ENCODE assay signal across 13 cellular contexts in the genomic region with DNA sequence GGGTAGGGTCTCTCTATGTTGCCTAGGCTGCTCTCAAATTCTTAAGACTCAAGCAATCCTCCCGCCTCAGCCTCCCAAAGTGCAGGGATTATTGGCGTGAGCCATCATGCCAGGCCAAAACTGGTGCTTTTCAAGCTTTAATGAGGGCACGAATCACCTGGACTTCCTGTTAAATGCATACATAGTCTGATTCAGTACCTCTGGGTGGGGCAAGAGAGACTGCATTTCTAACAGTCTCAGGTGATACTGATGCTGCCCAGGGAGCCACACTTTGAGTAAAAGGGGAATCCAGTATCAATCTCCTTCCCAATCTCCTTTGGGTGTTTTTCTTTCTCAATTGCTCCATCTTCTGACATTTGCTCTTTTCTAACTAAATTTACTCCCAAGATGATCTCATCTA.
DNase-seq lines count a peak whose midpoint lies in the region; ATAC-seq, FAIRE-seq and TF ChIP-seq lines count a peak whose summit lies in the region.
"Had no signal": no experiment of that assay in that cellular context is flagged by ENCODE, and none has a peak within 500 bp of the region (broad histone marks: within the 10 kb centered on the region; RNA-seq: fewer than 3 reads in every experiment).

No MANE protein-coding gene starts in this region.

- FAIRE-seq in HTR-8/SVneo (lab: Jason Lieb, UNC): peak; percentile 42
- FAIRE-seq in bronchial epithelial cell (lab: Jason Lieb, UNC): no peak

- no peak overlapping the region for H3K4me2 ChIP-seq in GM23338
- H3K4me2 ChIP-seq: PC-9 had no signal

- DNase-seq in GM23338 (ENCODE audit: low spot score): no peak
- no peak for DNase-seq in HTR-8/SVneo (ENCODE audit: insufficient read length, low spot score)
- DNase-seq in bronchial epithelial cell (ENCODE audit: low read depth): peak; percentile 48
- peak in 1 of 3 donors; percentile 31 for DNase-seq in mucosa of descending colon
- no peak for DNase-seq in mesenteric fat pad (ENCODE audit: low spot score)
- DNase-seq in activated CD4-positive, alpha-beta T cell treated with anti-CD3 and anti-CD28 coated beads, Interleukin-2, amount 50 U/mL, for 48 hours: no peak
- DNase-seq in OCI-M2 (lab: John Stamatoyannopoulos, UW; ENCODE audit: unreplicated experiment): no peak
- DNase-seq: CD8-positive, alpha-beta T cell; Karpas-422; NCI-H1930; NCI-H2171 treated with DMSO at 0.1 percent for 48 hours; NCI-H510A; PC-9 had no signal

- H3K27ac ChIP-seq in GM23338 (ENCODE audit: low read depth): no peak overlapping the region
- H3K27ac ChIP-seq: PC-9 had no signal

- peaks cover 2% of the 10 kb centered on the region for H3K27me3 Mint-ChIP-seq in GM23338 (ENCODE audit: insufficient read depth, low read depth, poor library complexity)

- ATAC-seq in GM23338 (peak; percentile 58), mucosa of descending colon (peak; percentile 90)
- ATAC-seq: CD8-positive, alpha-beta T cell had no signal

- H3K36me3 Mint-ChIP-seq in GM23338 (ENCODE audit: low read depth): no peaks in the 10 kb centered on the region
- H3K36me3 Mint-ChIP-seq: CD8-positive, alpha-beta T cell had no signal

- H3K4me3 Mint-ChIP-seq in GM23338: no peak overlapping the region
- H3K4me3 Mint-ChIP-seq: CD8-positive, alpha-beta T cell had no signal

- H3K27ac Mint-ChIP-seq in GM23338: peak overlapping the region; percentile 1; the same call in 1 of the 2 replicates
- H3K27ac Mint-ChIP-seq: CD8-positive, alpha-beta T cell had no signal

- H3F3A ChIP-seq in GM23338 (replicated peaks; ENCODE audit: low read depth): no peaks in the 10 kb centered on the region

- peaks cover 22% of the 10 kb centered on the region for H3K4me1 Mint-ChIP-seq in GM23338

- intact Hi-C loops in mucosa of descending colon (cut with DNase I, micrococcal nuclease): no loop called here

- no peak overlapping the region for H3K4me3 ChIP-seq in GM23338
- no peak overlapping the region for H3K4me3 ChIP-seq in bronchial epithelial cell (ENCODE audit: low read depth, low read length)
- H3K4me3 ChIP-seq in mucosa of descending colon: no peak overlapping the region
- H3K4me3 ChIP-seq: PC-9 had no signal

- H3K27me3 ChIP-seq in GM23338 (ENCODE audit: insufficient read depth) (no peaks in the 10 kb centered on the region), bronchial epithelial cell (ENCODE audit: control insufficient read depth, insufficient read depth, low read length) (no peaks in the 10 kb centered on the region)

- H3K4me1 ChIP-seq in GM23338 (ENCODE audit: insufficient read depth) (peaks cover 10% of the 10 kb centered on the region; the same call in 1 of the 2 replicates), mucosa of descending colon (ENCODE audit: low read depth) (no peaks in the 10 kb centered on the region)

- H3K9me3 Mint-ChIP-seq in GM23338: no peaks in the 10 kb centered on the region
- H3K9me3 Mint-ChIP-seq: CD8-positive, alpha-beta T cell had no signal

- H3K79me2 ChIP-seq in GM23338 (replicated peaks; ENCODE audit: insufficient read depth): peaks cover 34% of the 10 kb centered on the region

- H3K9me3 ChIP-seq in mucosa of descending colon: no peaks in the 10 kb centered on the region

- H3K9me2 ChIP-seq in GM23338 (ENCODE audit: insufficient read depth): 0 out of 2 replicates have a peak, but pooled peaks cover 5% of the 10 kb centered on the region

- no peak overlapping the region for H2AFZ ChIP-seq in GM23338
- H2AFZ ChIP-seq: PC-9 had no signal

- TF ChIP-seq CTCF in GM23338 (conservative IDR thresholded peaks at IDR 0.05; ENCODE audit: low read depth in 2 of 2) (no peak), bronchial epithelial cell (IDR thresholded peaks at IDR 0.05; ENCODE audit: insufficient read depth, low read length, severe bottlenecking) (no peak), mucosa of descending colon (IDR thresholded peaks at IDR 0.05) (no peak)

- 0 out of 2 replicates have a peak, but pooled peaks cover 3% of the 10 kb centered on the region for H4K20me1 ChIP-seq in GM23338 (replicated peaks; ENCODE audit: insufficient read depth)

- H3K36me3 ChIP-seq in GM23338 (ENCODE audit: insufficient read depth) (no peaks in the 10 kb centered on the region), bronchial epithelial cell (ENCODE audit: control insufficient read depth, insufficient read depth, low read length) (no peaks in the 10 kb centered on the region), mucosa of descending colon (ENCODE audit: low read depth) (no peaks in the 10 kb centered on the region)

TF ChIP-seq in GM23338, 12 proteins besides CTCF, POLR2A, EP300 and RAD21 (continues in another document):
- no peak for TF ChIP-seq STAT1 (IDR thresholded peaks at IDR 0.05; ENCODE audit: unreplicated experiment)
- TF ChIP-seq, protein P1, sequence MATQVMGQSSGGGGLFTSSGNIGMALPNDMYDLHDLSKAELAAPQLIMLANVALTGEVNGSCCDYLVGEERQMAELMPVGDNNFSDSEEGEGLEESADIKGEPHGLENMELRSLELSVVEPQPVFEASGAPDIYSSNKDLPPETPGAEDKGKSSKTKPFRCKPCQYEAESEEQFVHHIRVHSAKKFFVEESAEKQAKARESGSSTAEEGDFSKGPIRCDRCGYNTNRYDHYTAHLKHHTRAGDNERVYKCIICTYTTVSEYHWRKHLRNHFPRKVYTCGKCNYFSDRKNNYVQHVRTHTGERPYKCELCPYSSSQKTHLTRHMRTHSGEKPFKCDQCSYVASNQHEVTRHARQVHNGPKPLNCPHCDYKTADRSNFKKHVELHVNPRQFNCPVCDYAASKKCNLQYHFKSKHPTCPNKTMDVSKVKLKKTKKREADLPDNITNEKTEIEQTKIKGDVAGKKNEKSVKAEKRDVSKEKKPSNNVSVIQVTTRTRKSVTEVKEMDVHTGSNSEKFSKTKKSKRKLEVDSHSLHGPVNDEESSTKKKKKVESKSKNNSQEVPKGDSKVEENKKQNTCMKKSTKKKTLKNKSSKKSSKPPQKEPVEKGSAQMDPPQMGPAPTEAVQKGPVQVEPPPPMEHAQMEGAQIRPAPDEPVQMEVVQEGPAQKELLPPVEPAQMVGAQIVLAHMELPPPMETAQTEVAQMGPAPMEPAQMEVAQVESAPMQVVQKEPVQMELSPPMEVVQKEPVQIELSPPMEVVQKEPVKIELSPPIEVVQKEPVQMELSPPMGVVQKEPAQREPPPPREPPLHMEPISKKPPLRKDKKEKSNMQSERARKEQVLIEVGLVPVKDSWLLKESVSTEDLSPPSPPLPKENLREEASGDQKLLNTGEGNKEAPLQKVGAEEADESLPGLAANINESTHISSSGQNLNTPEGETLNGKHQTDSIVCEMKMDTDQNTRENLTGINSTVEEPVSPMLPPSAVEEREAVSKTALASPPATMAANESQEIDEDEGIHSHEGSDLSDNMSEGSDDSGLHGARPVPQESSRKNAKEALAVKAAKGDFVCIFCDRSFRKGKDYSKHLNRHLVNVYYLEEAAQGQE (IDR thresholded peaks at IDR 0.05; ENCODE audit: unreplicated experiment): no peak
